Comparison of ENCODE assay signal across 9 cellular contexts in the genomic region with DNA sequence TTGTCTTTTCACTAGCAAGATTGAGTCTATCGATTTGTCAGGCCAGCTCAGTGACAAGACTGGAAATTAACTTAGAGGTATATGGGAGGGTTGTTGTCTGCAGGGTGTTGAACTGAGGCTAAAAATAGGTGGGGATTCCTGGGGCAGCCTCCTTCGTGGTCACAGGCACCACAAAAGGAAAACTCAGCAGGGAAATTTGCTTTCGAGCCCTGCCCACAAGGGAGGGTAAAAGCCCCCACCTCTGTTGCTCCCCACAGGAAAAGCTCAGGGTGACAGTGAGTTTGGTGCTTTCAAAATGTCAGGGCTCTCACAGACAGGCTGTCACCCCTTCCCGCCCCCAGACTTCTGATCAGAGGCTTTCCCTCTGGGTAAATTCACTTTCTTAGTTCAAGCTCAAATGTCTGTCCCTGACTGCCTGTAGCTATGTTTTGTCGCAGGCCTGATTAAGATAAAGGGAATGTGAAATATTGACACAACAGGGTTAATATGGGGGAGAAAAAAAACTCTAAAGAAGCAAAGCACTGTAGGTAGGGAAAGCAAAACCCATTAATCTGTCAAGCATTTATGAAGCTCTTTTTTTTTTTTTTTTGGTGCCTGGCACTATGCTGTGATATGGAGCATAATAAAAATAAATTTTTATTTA. TPM values are rescaled to one million over a fixed set of nuclear protein-coding genes. Genes with fewer than 3 reads are reported as not detected.
DNase-seq lines count a peak whose midpoint lies in the region; ATAC-seq, FAIRE-seq and TF ChIP-seq lines count a peak whose summit lies in the region.
"Had no signal": no experiment of that assay in that cellular context is flagged by ENCODE, and none has a peak within 500 bp of the region (broad histone marks: within the 10 kb centered on the region; RNA-seq: fewer than 3 reads in every experiment).

No MANE protein-coding gene starts in this region.

- no peaks in the 10 kb centered on the region for H3K27me3 ChIP-seq in naive thymus-derived CD4-positive, alpha-beta T cell (ENCODE audit: control insufficient read depth in 2 of 2, insufficient read depth in 2 of 2, low read length in 2 of 2)

- no peak overlapping the region for H3K4me3 ChIP-seq in naive thymus-derived CD4-positive, alpha-beta T cell (ENCODE audit: low read length)

- ATAC-seq in GM18508 (IDR thresholded peaks at IDR 0.05; ENCODE audit: insufficient read depth, unreplicated experiment) = peak; percentile 33
- peak; percentile 46 for ATAC-seq in HG02840 (IDR thresholded peaks at IDR 0.05; ENCODE audit: low FRiP score, unreplicated experiment)
- peak; percentile 67 for ATAC-seq in naive thymus-derived CD4-positive, alpha-beta T cell

- H3K36me3 ChIP-seq in naive thymus-derived CD4-positive, alpha-beta T cell (ENCODE audit: control insufficient read depth in 2 of 3, insufficient read depth in 3 of 3, low read length in 3 of 3) = no peaks in the 10 kb centered on the region

- H3K27ac Mint-ChIP-seq in naive thymus-derived CD4-positive, alpha-beta T cell = peak overlapping the region; percentile 76 to 95 (median 92)

- H3K36me3 Mint-ChIP-seq in naive thymus-derived CD4-positive, alpha-beta T cell = no peaks in the 10 kb centered on the region

- DNase-seq in activated CD4-positive, alpha-beta T cell treated with anti-CD3 and anti-CD28 coated beads, Interleukin-2, amount 50 U/mL, for 1 hour = peak; percentile 59
- peak in 6 of 9 donors; percentile 18 to 80 (median 30) for DNase-seq in naive thymus-derived CD4-positive, alpha-beta T cell
- DNase-seq in H54 (ENCODE audit: insufficient read length, low spot score) (no peak), NCI-H1417 treated with DMSO at 0.1 percent for 48 hours (lab: John Stamatoyannopoulos, UW) (no peak), NCI-H226 (no peak), amygdala (lab: John Stamatoyannopoulos, UW) (no peak)

- H3K4me1 Mint-ChIP-seq in naive thymus-derived CD4-positive, alpha-beta T cell = peaks cover 29 to 48% (median 45%) of the 10 kb centered on the region in 7 donors

- no peak for FAIRE-seq in H54 (lab: Jason Lieb, UNC)

- H3K4me3 Mint-ChIP-seq in naive thymus-derived CD4-positive, alpha-beta T cell = peak overlapping the region; percentile 46 to 81 (median 72)

- POLR2A ChIA-PET in naive thymus-derived CD4-positive, alpha-beta T cell (lab: Charles Lee) = interaction anchor here (1.0 to 7.1 kb wide), 8 partner anchors 8 to 745 kb away, joined by 3 to 103 read pairs (median 6); a partner anchor contains a TSS

- H3K27me3 Mint-ChIP-seq in naive thymus-derived CD4-positive, alpha-beta T cell = peaks cover 0 to 7% (median 0%) of the 10 kb centered on the region in 5 donors

- CTCF ChIA-PET in naive thymus-derived CD4-positive, alpha-beta T cell (lab: Charles Lee) = interaction anchor here (0.6 to 5.5 kb wide), 13 partner anchors 8 to 1087 kb away, joined by 3 to 47 read pairs (median 4); a partner anchor contains a TSS

- H3K27ac ChIP-seq in naive thymus-derived CD4-positive, alpha-beta T cell (ENCODE audit: low read depth, low read length) = peak overlapping the region; percentile 73
- H3K27ac ChIP-seq: epithelial cell of prostate had no signal

- H3K9me3 ChIP-seq in naive thymus-derived CD4-positive, alpha-beta T cell (ENCODE audit: control insufficient read depth in 2 of 3, low read length in 3 of 3) = no peaks in the 10 kb centered on the region

- H3K9me3 Mint-ChIP-seq in naive thymus-derived CD4-positive, alpha-beta T cell = peaks cover 0 to 4% (median 0%) of the 10 kb centered on the region in 11 donors

- intact Hi-C loops in naive thymus-derived CD4-positive, alpha-beta T cell (cut with micrococcal nuclease) = loop anchor here (1.0 to 5.0 kb wide), 6 partner anchors 9 to 879 kb away; a partner anchor contains a TSS

- no peak for TF ChIP-seq POLR2A in H54 (IDR thresholded peaks at IDR 0.05; ENCODE audit: low read depth, low read length)

- H3K4me1 ChIP-seq in naive thymus-derived CD4-positive, alpha-beta T cell (ENCODE audit: control insufficient read depth in 2 of 2, insufficient read depth in 2 of 2, low read length in 2 of 2) = peaks cover 31 to 32% of the 10 kb centered on the region in 2 donors

RNA-seq across cellular contexts. Expression of a gene that starts 11.7 kb away (rescaled TPM):
- total RNA-seq in naive thymus-derived CD4-positive, alpha-beta T cell = 1,000 to 10,000 TPM in 2 of 5 experiments, 100 to 1,000 TPM in 3; 144 to 1,533 (median 246) TPM
- 100 to 1,000 TPM; 202 to 280 TPM for polyA plus RNA-seq in naive thymus-derived CD4-positive, alpha-beta T cell

Comparison
In these comparisons a context has a peak if more than half of its experiments do, and no peak if none do; other contexts are left out.
1. DNase-seq: peak in activated CD4-positive, alpha-beta T cell treated with anti-CD3 and anti-CD28 coated beads, Interleukin-2, amount 50 U/mL, for 1 hour (single experiment) and naive thymus-derived CD4-positive, alpha-beta T cell (6 of 9); none in H54 (single experiment), NCI-H1417 treated with DMSO at 0.1 percent for 48 hours (single experiment), NCI-H226 (single experiment) and amygdala (0 of 56).
2. Peak in every context shown above with its lines, with median percentiles within 50 percentile points of each other: ATAC-seq.